Comparison of ENCODE assay signal across 18 cellular contexts in the genomic region with DNA sequence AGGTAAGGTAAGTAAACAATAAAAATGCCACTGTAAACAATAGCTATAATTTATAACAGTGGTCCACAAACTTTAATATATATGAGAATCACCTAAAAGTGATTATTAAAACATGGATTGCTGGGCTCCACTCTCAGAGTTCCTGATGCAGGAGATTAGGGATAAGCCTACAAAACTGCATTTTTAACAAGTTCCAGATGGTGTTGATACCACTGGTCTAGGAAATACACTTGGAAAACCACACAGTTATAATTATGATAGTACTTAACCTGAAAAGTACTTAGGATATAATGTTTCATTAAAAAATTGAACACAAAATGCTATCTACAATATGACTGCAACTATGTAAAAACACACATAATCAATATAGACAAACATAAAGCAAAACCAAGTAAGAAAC.
"Had no signal": no experiment of that assay in that cellular context is flagged by ENCODE, and none has a peak within 500 bp of the region (broad histone marks: within the 10 kb centered on the region; RNA-seq: fewer than 3 reads in every experiment).

No MANE protein-coding gene starts in this region.

- H3K4me3 Mint-ChIP-seq: activated B cell treated with CpG ODN at 0.5 μM for 24 hours; activated CD8-positive, alpha-beta T cell treated with anti-CD3 and anti-CD28 coated beads, Interleukin-2, amount 10 ng/mL, durations not matched to agents 7 days and 5 days; immature natural killer cell; nephron; stimulated activated effector memory CD8-positive, alpha-beta T cell treated with anti-CD3 and anti-CD28 coated beads, Interleukin-12 subunit alpha, Interleukin-12 subunit beta, amount 100 ng/mL, for 72 hours had no signal

- H3K27ac ChIP-seq: esophagus squamous epithelium, gastrocnemius medialis, heart left ventricle had no signal

- H3K9me3 ChIP-seq: esophagus squamous epithelium, gastrocnemius medialis had no signal

- ATAC-seq: activated CD8-positive, alpha-beta T cell treated with anti-CD3 and anti-CD28 coated beads, Interleukin-2, amount 10 ng/mL, durations not matched to agents 7 days and 5 days; gastrocnemius medialis; heart left ventricle; stimulated activated effector memory CD8-positive, alpha-beta T cell treated with anti-CD3 and anti-CD28 coated beads, Interleukin-12 subunit alpha, Interleukin-12 subunit beta, amount 100 ng/mL, for 72 hours had no signal

- H3K4me1 ChIP-seq: esophagus squamous epithelium, gastrocnemius medialis had no signal

- H3K27me3 ChIP-seq: esophagus squamous epithelium, gastrocnemius medialis, heart left ventricle had no signal

- DNase-seq: activated B cell treated with CpG ODN at 0.5 μM for 24 hours; activated CD4-positive, alpha-beta T cell treated with anti-CD3 and anti-CD28 coated beads for 48 hours; activated CD8-positive, alpha-beta memory T cell treated with anti-CD3 and anti-CD28 coated beads, Interleukin-2, amount 50 U/mL, for 4 hours; activated CD8-positive, alpha-beta T cell treated with anti-CD3 and anti-CD28 coated beads, Interleukin-2, amount 10 ng/mL, durations not matched to agents 7 days and 5 days; activated gamma-delta T cell; activated T-cell treated with anti-CD3 and anti-CD28 coated beads, Interleukin-2, amount 50 U/mL, for 48 hours; aorta; effector CD8-positive, alpha-beta T cell; esophagus squamous epithelium; gastrocnemius medialis; heart left ventricle; immature natural killer cell; nucleus accumbens; posterior cingulate gyrus; retina had no signal

- H3K4me3 ChIP-seq: esophagus squamous epithelium, gastrocnemius medialis, heart left ventricle had no signal

- H3K27ac Mint-ChIP-seq: activated CD8-positive, alpha-beta T cell treated with anti-CD3 and anti-CD28 coated beads, Interleukin-2, amount 10 ng/mL, durations not matched to agents 7 days and 5 days; activated naive CD8-positive, alpha-beta T cell; nephron; stimulated activated effector memory CD8-positive, alpha-beta T cell treated with anti-CD3 and anti-CD28 coated beads, Interleukin-12 subunit alpha, Interleukin-12 subunit beta, amount 100 ng/mL, for 72 hours had no signal

- H3K27me3 Mint-ChIP-seq: activated B cell treated with CpG ODN at 0.5 μM for 24 hours; activated naive CD8-positive, alpha-beta T cell had no signal
